ENCODE assay signal across 1 cellular context in genomic region chr2:238231251-238231793, GRCh38.
TF ChIP-seq lines count a peak whose summit lies in the region.

No MANE protein-coding gene starts in this region.

TF ChIP-seq in H1, 55 proteins besides CTCF, POLR2A, EP300 and RAD21:
- TF ChIP-seq KDM4A (IDR thresholded peaks at IDR 0.05; ENCODE audit: low read depth, low read length, severe bottlenecking) = peak; percentile 91
- TF ChIP-seq SIX5 (IDR thresholded peaks at IDR 0.05; ENCODE audit: low read depth, low read length) = peak; percentile 78
- TF ChIP-seq HDAC6 (IDR thresholded peaks at IDR 0.05; ENCODE audit: low read depth, low read length) = no peak
- no peak for TF ChIP-seq GABPA (IDR thresholded peaks at IDR 0.05; ENCODE audit: borderline replicate concordance, insufficient read depth, low read length)
- TF ChIP-seq YY1 (IDR thresholded peaks at IDR 0.05; ENCODE audit: low read depth, low read length) = no peak
- peak; percentile 94 for TF ChIP-seq E2F6 (IDR thresholded peaks at IDR 0.05)
- TF ChIP-seq KDM5A (IDR thresholded peaks at IDR 0.05; ENCODE audit: low read length) = no peak
- TF ChIP-seq NANOG (IDR thresholded peaks at IDR 0.05; ENCODE audit: insufficient read depth, low read depth, low read length, poor library complexity, severe bottlenecking) = no peak
- TF ChIP-seq SIN3A (conservative IDR thresholded peaks at IDR 0.05 in 1 of 2, IDR thresholded peaks at IDR 0.05 in 1 of 2; ENCODE audit: low read depth in 1 of 2, low read length in 2 of 2) = peak in 1 of 2 experiments; percentile 83; a peak in 1 of 4 replicates
- 0 out of 4 replicates have a peak, but pooled peaks of 1 of the 2 experiments have one; percentile 78 for TF ChIP-seq HDAC2 (IDR thresholded peaks at IDR 0.05; ENCODE audit: borderline replicate concordance in 1 of 2, low read depth in 2 of 2, low read length in 2 of 2)
- TF ChIP-seq CREB1 (IDR thresholded peaks at IDR 0.05) = peak; percentile 40; the same call in 1 of the 2 replicates
- TF ChIP-seq CBX8 (IDR thresholded peaks at IDR 0.05; ENCODE audit: borderline replicate concordance, low read depth, low read length) = no peak
- TF ChIP-seq POU5F1 (IDR thresholded peaks at IDR 0.05; ENCODE audit: low read depth, low read length) = no peak
- TF ChIP-seq SIRT6 (IDR thresholded peaks at IDR 0.05; ENCODE audit: low read length) = no peak
- peak; percentile 73; the same call in 1 of the 2 replicates for TF ChIP-seq SP1 (IDR thresholded peaks at IDR 0.05; ENCODE audit: low read depth, low read length)
- no peak for TF ChIP-seq TCF12 (IDR thresholded peaks at IDR 0.05; ENCODE audit: low read depth, low read length)
- no peak for TF ChIP-seq CHD2 (IDR thresholded peaks at IDR 0.05; ENCODE audit: low read length)
- peak; percentile 91 for TF ChIP-seq SP4 (IDR thresholded peaks at IDR 0.05; ENCODE audit: low read length)
- TF ChIP-seq RFX5 (IDR thresholded peaks at IDR 0.05; ENCODE audit: borderline replicate concordance, low read depth, low read length) = no peak
- TF ChIP-seq TAF1 (IDR thresholded peaks at IDR 0.05; ENCODE audit: low read depth, low read length) = peak; percentile 51; the same call in 1 of the 2 replicates
- TF ChIP-seq, protein P1, sequence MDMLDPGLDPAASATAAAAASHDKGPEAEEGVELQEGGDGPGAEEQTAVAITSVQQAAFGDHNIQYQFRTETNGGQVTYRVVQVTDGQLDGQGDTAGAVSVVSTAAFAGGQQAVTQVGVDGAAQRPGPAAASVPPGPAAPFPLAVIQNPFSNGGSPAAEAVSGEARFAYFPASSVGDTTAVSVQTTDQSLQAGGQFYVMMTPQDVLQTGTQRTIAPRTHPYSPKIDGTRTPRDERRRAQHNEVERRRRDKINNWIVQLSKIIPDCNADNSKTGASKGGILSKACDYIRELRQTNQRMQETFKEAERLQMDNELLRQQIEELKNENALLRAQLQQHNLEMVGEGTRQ (IDR thresholded peaks at IDR 0.05; ENCODE audit: low read length) = no peak
- TF ChIP-seq, protein P2, sequence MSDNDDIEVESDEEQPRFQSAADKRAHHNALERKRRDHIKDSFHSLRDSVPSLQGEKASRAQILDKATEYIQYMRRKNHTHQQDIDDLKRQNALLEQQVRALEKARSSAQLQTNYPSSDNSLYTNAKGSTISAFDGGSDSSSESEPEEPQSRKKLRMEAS (IDR thresholded peaks at IDR 0.05) = peak; percentile 98
- no peak for TF ChIP-seq TEAD4 (IDR thresholded peaks at IDR 0.05; ENCODE audit: low read depth, low read length)
- no peak for TF ChIP-seq KDM1A (IDR thresholded peaks at IDR 0.05; ENCODE audit: borderline replicate concordance, low read length)
- TF ChIP-seq FOSL1 (IDR thresholded peaks at IDR 0.05; ENCODE audit: insufficient read depth, low read depth, low read length) = no peak
- TF ChIP-seq EZH2 (IDR thresholded peaks at IDR 0.05; ENCODE audit: low read depth, low read length, severe bottlenecking) = peak; percentile 50
- TF ChIP-seq, protein P3, sequence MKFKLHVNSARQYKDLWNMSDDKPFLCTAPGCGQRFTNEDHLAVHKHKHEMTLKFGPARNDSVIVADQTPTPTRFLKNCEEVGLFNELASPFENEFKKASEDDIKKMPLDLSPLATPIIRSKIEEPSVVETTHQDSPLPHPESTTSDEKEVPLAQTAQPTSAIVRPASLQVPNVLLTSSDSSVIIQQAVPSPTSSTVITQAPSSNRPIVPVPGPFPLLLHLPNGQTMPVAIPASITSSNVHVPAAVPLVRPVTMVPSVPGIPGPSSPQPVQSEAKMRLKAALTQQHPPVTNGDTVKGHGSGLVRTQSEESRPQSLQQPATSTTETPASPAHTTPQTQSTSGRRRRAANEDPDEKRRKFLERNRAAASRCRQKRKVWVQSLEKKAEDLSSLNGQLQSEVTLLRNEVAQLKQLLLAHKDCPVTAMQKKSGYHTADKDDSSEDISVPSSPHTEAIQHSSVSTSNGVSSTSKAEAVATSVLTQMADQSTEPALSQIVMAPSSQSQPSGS (IDR thresholded peaks at IDR 0.05; ENCODE audit: low read length) = no peak
- no peak for TF ChIP-seq SRF (IDR thresholded peaks at IDR 0.05; ENCODE audit: low read depth, low read length)
